Comparison of ENCODE assay signal across 8 cellular contexts in genomic region chr1:1662392-1662791, GRCh38. TPM values are rescaled to one million over a fixed set of nuclear protein-coding genes. Genes with fewer than 3 reads are reported as not detected.
DNase-seq lines count a peak whose midpoint lies in the region; TF ChIP-seq lines count a peak whose summit lies in the region.
"Not testable (repeated sequence)": the region's sequence is repeated elsewhere in the genome, so short reads cannot be mapped to it uniquely, and the experiment has no call there.

No MANE protein-coding gene starts in this region.

- not testable (repeated sequence) for TF ChIP-seq POLR2A in vagina (IDR thresholded peaks at IDR 0.05)

- TF ChIP-seq CTCF in colonic mucosa (IDR thresholded peaks at IDR 0.05); neutrophil (IDR thresholded peaks at IDR 0.05); vagina (IDR thresholded peaks at IDR 0.05): not testable (repeated sequence)

- peak overlapping the region; percentile 77 for H3K9ac ChIP-seq in adipocyte (ENCODE audit: low read length)
- H3K9ac ChIP-seq in colonic mucosa (ENCODE audit: low read depth in 2 of 2, low read length in 2 of 2); skeletal muscle tissue (ENCODE audit: low read depth in 1 of 3, low read length in 3 of 3): not testable (repeated sequence)

- intact Hi-C loops in colonic mucosa (cut with DNase I); vagina (cut with DNase I): not testable (repeated sequence)

- not testable (repeated sequence) for H3K27me3 ChIP-seq in SJCRH30; adipocyte (replicated peaks; ENCODE audit: control insufficient read depth, insufficient read depth, low read length); colonic mucosa; neutrophil; skeletal muscle tissue (ENCODE audit: control insufficient read depth in 3 of 3, insufficient read depth in 3 of 3, low read length in 3 of 3); vagina

- H3K4me1 ChIP-seq in SJCRH30 (peaks cover 14% of the 10 kb centered on the region), adipocyte (ENCODE audit: control insufficient read depth, insufficient read depth, low read length) (peaks cover 13% of the 10 kb centered on the region), neutrophil (ENCODE audit: control insufficient read depth in 1 of 2, insufficient read depth in 1 of 2, low read depth in 1 of 2, low read length in 1 of 2) (peaks cover 11 to 24% of the 10 kb centered on the region in 2 experiments)
- H3K4me1 ChIP-seq in colonic mucosa; skeletal muscle tissue (ENCODE audit: control insufficient read depth in 3 of 3, insufficient read depth in 3 of 3, low read length in 3 of 3); vagina: not testable (repeated sequence)

- H3K36me3 ChIP-seq in SJCRH30 (peaks cover 19% of the 10 kb centered on the region), adipocyte (ENCODE audit: control insufficient read depth, insufficient read depth, low read length, severe bottlenecking) (peaks cover 20% of the 10 kb centered on the region), neutrophil (peaks cover 25% of the 10 kb centered on the region), skeletal muscle tissue (ENCODE audit: control insufficient read depth in 3 of 3, insufficient read depth in 3 of 3, low read length in 3 of 3) (peaks cover 17 to 19% (median 18%) of the 10 kb centered on the region in 3 donors), vagina (peaks cover 0 to 25% of the 10 kb centered on the region in 2 donors)
- H3K36me3 ChIP-seq in colonic mucosa: not testable (repeated sequence)

- peak; percentile 51 for DNase-seq in GM04503 (ENCODE audit: low read depth)
- DNase-seq in SJCRH30; colonic mucosa; vagina (ENCODE audit: extremely low spot score in 2 of 2): not testable (repeated sequence)
- DNase-seq in adipocyte (ENCODE audit: low read depth): peak; percentile 78
- peak; percentile 82 for DNase-seq in fibroblast of peridontal ligament (ENCODE audit: extremely low read depth)

- not testable (repeated sequence) for H3K4me3 ChIP-seq in SJCRH30; colonic mucosa; neutrophil (ENCODE audit: low read depth in 1 of 2, low read length in 1 of 2); skeletal muscle tissue (ENCODE audit: low read length in 3 of 3); vagina
- peak overlapping the region; percentile 52 for H3K4me3 ChIP-seq in adipocyte (ENCODE audit: low read length)

- H3K27ac ChIP-seq in SJCRH30 (peak overlapping the region; percentile 58), colonic mucosa (peak overlapping the region; percentile 47), neutrophil (peak overlapping the region; percentile 55), skeletal muscle tissue (ENCODE audit: low read depth, low read length) (peak overlapping the region; percentile 51), vagina (peak overlapping the region; percentile 51)

- H3K9me3 ChIP-seq in SJCRH30 (replicated peaks); adipocyte (ENCODE audit: control insufficient read depth, low read length); colonic mucosa; neutrophil; skeletal muscle tissue (ENCODE audit: control insufficient read depth in 3 of 3, low read length in 3 of 3); vagina: not testable (repeated sequence)

RNA-seq across cellular contexts. Expression of gene CDK11B, which starts 3.6 kb away (rescaled TPM):
- total RNA-seq in SJCRH30 (2014; rRNA removed; shearing (Covaris generic)): 28.0 and 32.6 TPM in 2 replicates
- total RNA-seq in colonic mucosa (10 to 100 TPM; 31.8 to 44.7 TPM), skeletal muscle tissue (8.4 TPM), vagina (16.5 TPM)

RNA-seq across cellular contexts. Expression of gene SLC35E2B, which starts 30.2 kb away (rescaled TPM):
- total RNA-seq in SJCRH30 (2014; rRNA removed; shearing (Covaris generic)): 31.3 and 36.1 TPM in 2 replicates
- total RNA-seq in colonic mucosa (10 to 100 TPM; 41.5 to 57.8 TPM), skeletal muscle tissue (15.7 TPM), vagina (38.3 TPM)

RNA-seq across cellular contexts. Expression of gene MMP23B, which starts 30.4 kb away (rescaled TPM):
- 0.81 and 2.7 TPM in 2 replicates for total RNA-seq in SJCRH30 (2014; rRNA removed; shearing (Covaris generic))
- 1 to 10 TPM; 3.0 to 5.8 TPM for total RNA-seq in colonic mucosa
- 17.2 TPM for total RNA-seq in skeletal muscle tissue
- 42.7 TPM for total RNA-seq in vagina

RNA-seq across cellular contexts. Expression of gene MIB2, which starts 47.1 kb away (rescaled TPM):
- 37.2 and 49.6 TPM in 2 replicates for total RNA-seq in SJCRH30 (2014; rRNA removed; shearing (Covaris generic))
- total RNA-seq in colonic mucosa: 100 to 1,000 TPM in 1 of 2 donors, 10 to 100 TPM in 1; 57.0 to 121 TPM
- 49.6 TPM for total RNA-seq in skeletal muscle tissue
- 66.8 TPM for total RNA-seq in vagina
